ENCODE assay signal across 8 cellular contexts in genomic region chr11:20397281-20397680, GRCh38.
DNase-seq lines count a peak whose midpoint lies in the region; ATAC-seq and TF ChIP-seq lines count a peak whose summit lies in the region.

No MANE protein-coding gene starts in this region.

- H3K4me3 ChIP-seq in fibroblast of pulmonary artery (replicated peaks; ENCODE audit: low read depth, low read length) = no peak overlapping the region
- no peak overlapping the region for H3K4me3 ChIP-seq in skeletal muscle cell (ENCODE audit: low read depth, low read length)

- ATAC-seq in HG02588 (IDR thresholded peaks at IDR 0.05; ENCODE audit: unreplicated experiment) (peak; percentile 76), HG03196 (IDR thresholded peaks at IDR 0.05; ENCODE audit: unreplicated experiment) (no peak)

- TF ChIP-seq CTCF in GM12873 (IDR thresholded peaks at IDR 0.05; ENCODE audit: insufficient read depth, low read depth, low read length, missing control alignments) = peak; percentile 61
- TF ChIP-seq CTCF in fibroblast of pulmonary artery (IDR thresholded peaks at IDR 0.05; ENCODE audit: low read length, missing control alignments) = peak; percentile 76

- peak; percentile 56 for DNase-seq in AG20443 (ENCODE audit: low spot score)
- peak; percentile 73 for DNase-seq in NCI-H1092 treated with DMSO at 0.1 percent for 48 hours (lab: John Stamatoyannopoulos, UW)
- DNase-seq in SKM-1 treated with dmso at 0.1 percent for 144 hours (lab: John Stamatoyannopoulos, UW; ENCODE audit: unreplicated experiment) = peak; percentile 23
- peak; percentile 77 for DNase-seq in fibroblast of pulmonary artery (ENCODE audit: low read depth)
- peak; percentile 17 for DNase-seq in skeletal muscle cell (ENCODE audit: low read depth)

Comparison
In these comparisons a context has a peak if more than half of its experiments do, and no peak if none do; other contexts are left out.
1. DNase-seq: peak in every context shown above with its lines; median percentile 77 in fibroblast of pulmonary artery; 73 in NCI-H1092 treated with DMSO at 0.1 percent for 48 hours; 56 in AG20443; 23 in SKM-1 treated with dmso at 0.1 percent for 144 hours; 17 in skeletal muscle cell.